In genomic region chr6:24016286-24016685, GRCh38 we compare ENCODE assay signal across 7 cellular contexts.
"Had no signal": no experiment of that assay in that cellular context is flagged by ENCODE, and none has a peak within 500 bp of the region (broad histone marks: within the 10 kb centered on the region; RNA-seq: fewer than 3 reads in every experiment).

No MANE protein-coding gene starts in this region.

- H3K4me1 Mint-ChIP-seq: H9 had no signal

- FAIRE-seq: H54, HTR-8/SVneo had no signal

- H3K4me3 Mint-ChIP-seq: H9 had no signal

- DNase-seq: GOT3, H9, HCEC 1CT, KBM-7 had no signal

- H3K27ac Mint-ChIP-seq: H9, IgD-negative memory B cell had no signal
